In the genomic region with DNA sequence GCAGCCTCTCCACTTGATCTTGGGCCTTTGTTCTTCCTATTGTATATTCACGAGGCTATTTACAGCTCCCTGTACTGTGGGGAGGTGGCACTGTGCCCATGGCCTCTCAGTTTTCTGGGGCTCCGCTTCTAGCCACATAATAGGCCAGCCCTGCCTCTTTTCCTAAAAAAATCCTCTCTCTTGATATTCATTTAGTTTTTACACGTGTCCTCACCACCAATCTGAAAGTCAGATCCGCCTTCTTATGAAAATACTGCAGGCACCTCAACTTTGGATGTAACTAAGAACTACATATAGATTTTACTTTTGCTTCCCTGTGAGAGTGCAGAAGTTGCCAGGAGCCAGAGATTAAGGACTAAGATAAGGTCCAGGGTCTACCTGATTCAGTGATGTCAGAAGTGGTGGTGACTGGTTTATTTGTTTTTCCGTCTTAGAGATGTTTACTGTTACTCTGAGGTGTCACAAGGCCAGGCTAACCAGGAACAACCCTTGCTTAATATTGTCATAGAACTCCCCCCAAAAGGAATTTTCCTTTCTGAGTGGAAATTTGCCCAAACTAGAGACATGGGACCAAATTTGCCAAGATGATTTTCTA, we compare ENCODE assay signal across 1 cellular context.
TF ChIP-seq lines count a peak whose summit lies in the region.

No MANE protein-coding gene starts in this region.

TF ChIP-seq in K562, 482 proteins besides CTCF, POLR2A, EP300 and RAD21 (continued from another document):
- TF ChIP-seq SMARCE1 (IDR thresholded peaks at IDR 0.05), result peak; percentile 24; the same call in 1 of the 2 replicates
- peak; percentile 25 for TF ChIP-seq MEIS2 (IDR thresholded peaks at IDR 0.05; ENCODE audit: partially characterized antibody)
- no peak for TF ChIP-seq PTTG1 (tag; IDR thresholded peaks at IDR 0.05; ENCODE audit: low read depth)
- no peak for TF ChIP-seq ELF2 (CRISPR knock-in tag; IDR thresholded peaks at IDR 0.05)
- TF ChIP-seq MCM7 (IDR thresholded peaks at IDR 0.05), result no peak
- 0 out of 2 replicates have a peak, but pooled peaks have one; percentile 15 for TF ChIP-seq ATF7 (IDR thresholded peaks at IDR 0.05)
- TF ChIP-seq FOXJ2 (tag; IDR thresholded peaks at IDR 0.05), result peak; percentile 92
- TF ChIP-seq, protein P1, sequence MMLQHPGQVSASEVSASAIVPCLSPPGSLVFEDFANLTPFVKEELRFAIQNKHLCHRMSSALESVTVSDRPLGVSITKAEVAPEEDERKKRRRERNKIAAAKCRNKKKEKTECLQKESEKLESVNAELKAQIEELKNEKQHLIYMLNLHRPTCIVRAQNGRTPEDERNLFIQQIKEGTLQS (IDR thresholded peaks at IDR 0.05), result peak; percentile 38; the same call in 1 of the 2 replicates
- TF ChIP-seq, protein P1 (CRISPR knock-in tag; conservative IDR thresholded peaks at IDR 0.05), result no peak
